ENCODE assay signal across 8 cellular contexts in genomic region chr2:55418512-55419235, GRCh38. TPM values are rescaled to one million over a fixed set of nuclear protein-coding genes. Genes with fewer than 3 reads are reported as not detected.
DNase-seq lines count a peak whose midpoint lies in the region; ATAC-seq and TF ChIP-seq lines count a peak whose summit lies in the region.

No MANE protein-coding gene starts in this region.

- no peak for ATAC-seq in GM19351 (IDR thresholded peaks at IDR 0.05; ENCODE audit: unreplicated experiment)

- TF ChIP-seq EP300 in transverse colon (IDR thresholded peaks at IDR 0.05; ENCODE audit: low read depth), result no peak

- H3K9me3 ChIP-seq in transverse colon, result no peaks in the 10 kb centered on the region

- peak overlapping the region; percentile 95 to 99 (median 98) for H3K4me3 Mint-ChIP-seq in brain

- no peak for TF ChIP-seq POLR2A in NB4 (IDR thresholded peaks at IDR 0.05; ENCODE audit: extremely low read depth, insufficient read length)
- no peak for TF ChIP-seq POLR2A in lower leg skin (IDR thresholded peaks at IDR 0.05)
- TF ChIP-seq POLR2A in transverse colon (IDR thresholded peaks at IDR 0.05), result no peak

- DNase-seq in NCI-H1092 treated with DMSO at 0.1 percent for 48 hours (lab: John Stamatoyannopoulos, UW) (peak; percentile 42), NCI-H1092 (lab: John Stamatoyannopoulos, UW) (no peak), NB4 (ENCODE audit: low read depth) (peak; percentile 69), lower leg skin (ENCODE audit: low spot score in 2 of 2) (no peak), transverse colon (no peak)
- DNase-seq in activated CD4-positive, alpha-beta T cell treated with anti-CD3 and anti-CD28 coated beads, Interleukin-2, amount 50 U/mL, for 4 hours, result no peak

- H3K27ac Mint-ChIP-seq in brain, result peak overlapping the region; percentile 98 to 99 (median 99)

- in situ Hi-C loops in transverse colon (cut with MboI; ENCODE audit: low pct_ligation_motif_present in 1 of 4, low pct_unique_long_range_greater_than_20kb in 1 of 4, low sequenced_read_pairs in 3 of 4), result no loop called here

- no peaks in the 10 kb centered on the region for H3K9me3 Mint-ChIP-seq in brain

- WGBS in lower leg skin, 2 donors, result 4 to 8% methylated on average over 11 of the region's 11 CpGs
- WGBS in transverse colon (ENCODE audit: low coverage in 1 of 2), 2 donors, result 6 to 12% methylated on average over 3 to 11 of the region's 11 CpGs

- peaks cover 24% of the 10 kb centered on the region for H3K27me3 Mint-ChIP-seq in brain

- H3K27me3 ChIP-seq in transverse colon, result no peaks in the 10 kb centered on the region

- peaks cover 2 to 18% (median 11%) of the 10 kb centered on the region in 4 donors for H3K4me1 ChIP-seq in transverse colon

- peaks cover 19% of the 10 kb centered on the region for H3K36me3 Mint-ChIP-seq in brain

- peaks cover 71% of the 10 kb centered on the region for H3K4me1 Mint-ChIP-seq in brain

- intact Hi-C loops in lower leg skin (cut with DNase I; ENCODE audit: low total_unique reads) (no loop called here), transverse colon (cut with DNase I; ENCODE audit: low total_unique reads) (no loop called here)

- no peaks in the 10 kb centered on the region for H3K36me3 ChIP-seq in transverse colon

- TF ChIP-seq CTCF in NB4 (IDR thresholded peaks at IDR 0.05; ENCODE audit: low read depth, low read length) (no peak), brain (conservative IDR thresholded peaks at IDR 0.05) (no peak), lower leg skin (IDR thresholded peaks at IDR 0.05) (no peak), transverse colon (IDR thresholded peaks at IDR 0.05) (no peak)

- H3K27ac ChIP-seq in transverse colon, result peak overlapping the region; percentile 83 to 92 (median 90)

- H3K4me3 ChIP-seq in NB4 (ENCODE audit: low read depth, low read length) (peak overlapping the region; percentile 84), lower leg skin (ENCODE audit: low read depth, poor library complexity, severe bottlenecking) (peak overlapping the region; percentile 97), transverse colon (peak overlapping the region; percentile 63 to 75 (median 68))

RNA-seq across cellular contexts. Expression of gene CCDC88A, which starts 1.0 kb away (rescaled TPM):
- polyA plus RNA-seq in brain (ENCODE audit: insufficient read depth, low read depth, low replicate concordance), result 10.3 TPM
- total RNA-seq in lower leg skin (10 to 100 TPM in 2 of 4 donors, 1 to 10 TPM in 2; 8.4 to 15.9 (median 9.4) TPM), transverse colon (10 to 100 TPM in 3 of 4 donors, 1 to 10 TPM in 1; 8.6 to 33.7 (median 19.7) TPM)

Comparison
In these comparisons a context has a peak if more than half of its experiments do, and no peak if none do; other contexts are left out.
1. DNase-seq: peak in NCI-H1092 treated with DMSO at 0.1 percent for 48 hours (single experiment) and NB4 (single experiment); none in NCI-H1092 (single experiment), lower leg skin (0 of 2), transverse colon (single experiment) and activated CD4-positive, alpha-beta T cell treated with anti-CD3 and anti-CD28 coated beads, Interleukin-2, amount 50 U/mL, for 4 hours (0 of 2).
2. Peak in every context shown above with its lines, with median percentiles within 50 percentile points of each other: H3K4me3 ChIP-seq.